Comparison of ENCODE assay signal across 13 cellular contexts in the genomic region with DNA sequence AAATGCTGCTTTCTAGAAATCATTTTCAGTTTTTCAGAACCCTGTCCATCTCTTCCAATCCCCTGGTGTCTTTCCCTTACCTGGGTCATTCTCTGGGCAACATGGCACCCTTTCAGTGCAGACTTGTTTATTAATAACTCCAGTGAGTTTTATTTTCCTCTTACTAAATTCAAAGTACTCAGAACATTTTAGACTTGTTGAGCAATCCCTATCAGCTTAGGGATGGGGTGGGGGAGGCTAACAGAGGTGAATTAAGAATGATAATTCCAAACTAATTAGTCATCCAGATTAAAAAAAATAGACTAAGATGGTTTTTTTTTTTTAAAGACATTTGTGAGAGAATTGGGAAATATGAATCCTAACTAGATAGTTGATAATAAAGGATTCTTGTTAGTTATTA. TPM values are rescaled to one million over a fixed set of nuclear protein-coding genes. Genes with fewer than 3 reads are reported as not detected.
DNase-seq lines count a peak whose midpoint lies in the region; ATAC-seq, FAIRE-seq and TF ChIP-seq lines count a peak whose summit lies in the region.
"Had no signal": no experiment of that assay in that cellular context is flagged by ENCODE, and none has a peak within 500 bp of the region (broad histone marks: within the 10 kb centered on the region; RNA-seq: fewer than 3 reads in every experiment).

No MANE protein-coding gene starts in this region.

- CTCF ChIA-PET in HCT116 (lab: Charles Lee): interaction anchor here (0.8 kb wide), 1 partner anchor 65 kb away, joined by 3 read pairs; no protein-coding TSS in a partner anchor
- CTCF ChIA-PET in activated CD8-positive, alpha-beta memory T cell treated with anti-CD3 and anti-CD28 coated beads, Interleukin-2, amount 10 ng/mL, durations not matched to agents 7 days and 5 days (lab: Charles Lee): no interaction called here

- no peak overlapping the region for H2AFZ ChIP-seq in HCT116 (ENCODE audit: low read depth, low read length, poor library complexity, severe bottlenecking)
- H2AFZ ChIP-seq in astrocyte (ENCODE audit: low read depth, low read length): no peak overlapping the region
- no peak overlapping the region for H2AFZ ChIP-seq in smooth muscle cell (ENCODE audit: low read depth)

- H3K4me3 ChIP-seq in HCT116 (replicated peaks in 1 of 2; ENCODE audit: low read depth in 1 of 2, low read length in 2 of 2) (peak overlapping the region in 1 of 2 experiments; percentile 1; a peak in 1 of 4 replicates), astrocyte (ENCODE audit: insufficient read depth, low read depth, low read length) (peak overlapping the region; percentile 9), smooth muscle cell (peak overlapping the region; percentile 22)

- H3K27me3 Mint-ChIP-seq in astrocyte (ENCODE audit: low read depth, unreplicated experiment): no peaks in the 10 kb centered on the region
- H3K27me3 Mint-ChIP-seq in activated CD8-positive, alpha-beta memory T cell treated with anti-CD3 and anti-CD28 coated beads, Interleukin-2, amount 10 ng/mL, durations not matched to agents 7 days and 5 days: peaks cover 35% of the 10 kb centered on the region

- intact Hi-C loops in HCT116 (cut with micrococcal nuclease) (no loop called here), left ventricle myocardium superior (cut with micrococcal nuclease) (no loop called here)

- RAD21 ChIA-PET in HCT116 (lab: Charles Lee; ENCODE audit: low non-redundant PET in 1 of 2, low total read pairs in 2 of 2, uncharacterized antibody in 2 of 2, unreplicated experiment in 2 of 2): no interaction called here

- H3K4me2 ChIP-seq in HCT116 (ENCODE audit: low read length): peak overlapping the region; percentile 65
- peak overlapping the region; percentile 75 for H3K4me2 ChIP-seq in astrocyte (ENCODE audit: low read length)
- H3K4me2 ChIP-seq in smooth muscle cell: peak overlapping the region; percentile 79

- no peak for DNase-seq in HCT116 (ENCODE audit: low read depth, low spot score)
- peak; percentile 70 for DNase-seq in astrocyte (ENCODE audit: low read depth)
- no peak for DNase-seq in left ventricle myocardium superior
- DNase-seq in smooth muscle cell (lab: John Stamatoyannopoulos, UW; ENCODE audit: unreplicated experiment): no peak
- no peak for DNase-seq in GM12891 (ENCODE audit: insufficient read length, low spot score)
- no peak for DNase-seq in activated CD8-positive, alpha-beta memory T cell treated with anti-CD3 and anti-CD28 coated beads, Interleukin-2, amount 10 ng/mL, durations not matched to agents 7 days and 5 days
- DNase-seq in NCI-H1436 treated with DMSO at 0.1 percent for 48 hours (lab: John Stamatoyannopoulos, UW): no peak
- DNase-seq in NCI-H2081 (lab: John Stamatoyannopoulos, UW): no peak
- DNase-seq: activated CD4-positive, alpha-beta T cell treated with anti-CD3 and anti-CD28 coated beads, Interleukin-2, amount 10 ng/mL, durations not matched to agents 7 days and 5 days; activated naive CD8-positive, alpha-beta T cell treated with anti-CD3 and anti-CD28 coated beads, Interleukin-2, amount 10 ng/mL, durations not matched to agents 7 days and 5 days; CD4-positive, alpha-beta memory T cell; SIG-M5 had no signal

- peak overlapping the region; percentile 60 for H3K4me3 Mint-ChIP-seq in astrocyte (ENCODE audit: unreplicated experiment)
- H3K4me3 Mint-ChIP-seq in activated CD8-positive, alpha-beta memory T cell treated with anti-CD3 and anti-CD28 coated beads, Interleukin-2, amount 10 ng/mL, durations not matched to agents 7 days and 5 days: no peak overlapping the region
- H3K4me3 Mint-ChIP-seq: activated CD4-positive, alpha-beta T cell treated with anti-CD3 and anti-CD28 coated beads, Interleukin-2, amount 10 ng/mL, durations not matched to agents 7 days and 5 days; activated naive CD8-positive, alpha-beta T cell treated with anti-CD3 and anti-CD28 coated beads, Interleukin-2, amount 10 ng/mL, durations not matched to agents 7 days and 5 days; CD4-positive, alpha-beta memory T cell had no signal

- no peak for TF ChIP-seq RAD21 in HCT116 (IDR thresholded peaks at IDR 0.05; ENCODE audit: low read depth)

- POLR2A ChIA-PET in HCT116 (lab: Charles Lee): interaction anchor here (0.9 to 3.7 kb wide), 2 partner anchors 10 to 15 kb away, joined by 3 to 34 read pairs; partner anchors contain the start of gene GPRC5A

- TF ChIP-seq POLR2A in HCT116 (IDR thresholded peaks at IDR 0.05; ENCODE audit: borderline replicate concordance, extremely low read depth, insufficient read depth, insufficient read length) (no peak), GM12891 (IDR thresholded peaks at IDR 0.05; ENCODE audit: low read depth, low read length) (no peak)

- TF ChIP-seq CTCF in HCT116 (IDR thresholded peaks at IDR 0.05 in 2 of 3, conservative IDR thresholded peaks at IDR 0.05 in 1 of 3; ENCODE audit: borderline replicate concordance in 1 of 3, insufficient read depth in 1 of 3, low read depth in 2 of 3, low read length in 2 of 3): no peak
- TF ChIP-seq CTCF in astrocyte (IDR thresholded peaks at IDR 0.05; ENCODE audit: insufficient read depth, low read depth, low read length): no peak
- no peak for TF ChIP-seq CTCF in smooth muscle cell (IDR thresholded peaks at IDR 0.05; ENCODE audit: borderline replicate concordance, insufficient read depth, poor library complexity, severe bottlenecking)

- H3K27me3 ChIP-seq in HCT116 (ENCODE audit: insufficient read depth, low read length) (no peaks in the 10 kb centered on the region), astrocyte (ENCODE audit: insufficient read depth, low read length) (no peaks in the 10 kb centered on the region), smooth muscle cell (ENCODE audit: low read depth) (no peaks in the 10 kb centered on the region)

- H3K27ac ChIP-seq in HCT116 (ENCODE audit: low read depth, low read length) (peak overlapping the region; percentile 65), astrocyte (ENCODE audit: low read depth, low read length) (peak overlapping the region; percentile 85), smooth muscle cell (ENCODE audit: low read depth) (peak overlapping the region; percentile 99)

- H3K9me3 Mint-ChIP-seq in astrocyte (ENCODE audit: unreplicated experiment): no peaks in the 10 kb centered on the region
- H3K9me3 Mint-ChIP-seq in activated CD8-positive, alpha-beta memory T cell treated with anti-CD3 and anti-CD28 coated beads, Interleukin-2, amount 10 ng/mL, durations not matched to agents 7 days and 5 days (ENCODE audit: low read depth): no peaks in the 10 kb centered on the region
- H3K9me3 Mint-ChIP-seq: activated CD4-positive, alpha-beta T cell treated with anti-CD3 and anti-CD28 coated beads, Interleukin-2, amount 10 ng/mL, durations not matched to agents 7 days and 5 days; activated naive CD8-positive, alpha-beta T cell treated with anti-CD3 and anti-CD28 coated beads, Interleukin-2, amount 10 ng/mL, durations not matched to agents 7 days and 5 days had no signal

- H3K4me1 ChIP-seq in HCT116 (ENCODE audit: control insufficient read depth in 1 of 2, insufficient read depth in 2 of 2, low read length in 2 of 2) (peaks cover 80 to 96% of the 10 kb centered on the region in 2 experiments), astrocyte (ENCODE audit: insufficient read depth, low read length) (peaks cover 35% of the 10 kb centered on the region), smooth muscle cell (ENCODE audit: low read depth) (peaks cover 11% of the 10 kb centered on the region)

- no peaks in the 10 kb centered on the region for H3K9me3 ChIP-seq in HCT116 (ENCODE audit: control insufficient read depth in 1 of 2, insufficient read depth in 1 of 2, low read depth in 1 of 2, low read length in 2 of 2)
- no peaks in the 10 kb centered on the region for H3K9me3 ChIP-seq in astrocyte (ENCODE audit: insufficient read depth, low read depth, low read length)
- H3K9me3 ChIP-seq in smooth muscle cell (replicated peaks; ENCODE audit: low read depth): no peaks in the 10 kb centered on the region

- H3K9me2 ChIP-seq in HCT116 (ENCODE audit: insufficient read depth): no peaks in the 10 kb centered on the region

- peaks cover 100% of the 10 kb centered on the region for H3K79me2 ChIP-seq in HCT116 (ENCODE audit: insufficient read depth, low read length)
- no peaks in the 10 kb centered on the region for H3K79me2 ChIP-seq in astrocyte (ENCODE audit: insufficient read depth, low read length)
- no peaks in the 10 kb centered on the region for H3K79me2 ChIP-seq in smooth muscle cell (ENCODE audit: low read depth)

- FAIRE-seq in astrocyte (lab: Jason Lieb, UNC) (no peak), GM12891 (lab: Jason Lieb, UNC) (no peak)

- peaks cover 28% of the 10 kb centered on the region for H3K4me1 Mint-ChIP-seq in astrocyte (ENCODE audit: low read depth, unreplicated experiment)
- H3K4me1 Mint-ChIP-seq in activated CD8-positive, alpha-beta memory T cell treated with anti-CD3 and anti-CD28 coated beads, Interleukin-2, amount 10 ng/mL, durations not matched to agents 7 days and 5 days: peaks cover 18% of the 10 kb centered on the region
- H3K4me1 Mint-ChIP-seq: CD4-positive, alpha-beta memory T cell had no signal

- no TSS peak for BruUV-seq in HCT116 (replicated peaks; lab: Mats Ljungman, UMichigan)

- peaks cover 55% of the 10 kb centered on the region for H4K20me1 ChIP-seq in HCT116 (ENCODE audit: insufficient read depth)
- no peaks in the 10 kb centered on the region for H4K20me1 ChIP-seq in astrocyte (ENCODE audit: insufficient read depth, low read length)
- H4K20me1 ChIP-seq in smooth muscle cell (ENCODE audit: low read depth): no peaks in the 10 kb centered on the region

- H3F3A ChIP-seq in smooth muscle cell (ENCODE audit: low read depth): peaks cover 15% of the 10 kb centered on the region

- H3K36me3 Mint-ChIP-seq in astrocyte (ENCODE audit: low read depth, unreplicated experiment): peaks cover 2% of the 10 kb centered on the region
- no peaks in the 10 kb centered on the region for H3K36me3 Mint-ChIP-seq in activated CD8-positive, alpha-beta memory T cell treated with anti-CD3 and anti-CD28 coated beads, Interleukin-2, amount 10 ng/mL, durations not matched to agents 7 days and 5 days
- H3K36me3 Mint-ChIP-seq: activated naive CD8-positive, alpha-beta T cell treated with anti-CD3 and anti-CD28 coated beads, Interleukin-2, amount 10 ng/mL, durations not matched to agents 7 days and 5 days; CD4-positive, alpha-beta memory T cell had no signal

- H3K36me3 ChIP-seq in HCT116 (ENCODE audit: control insufficient read depth in 1 of 2, insufficient read depth in 2 of 2, low read length in 2 of 2): peaks cover 3 to 47% of the 10 kb centered on the region in 2 experiments; a peak in 3 of 4 replicates
- no peaks in the 10 kb centered on the region for H3K36me3 ChIP-seq in astrocyte (ENCODE audit: insufficient read depth, low read length)
- H3K36me3 ChIP-seq in smooth muscle cell (ENCODE audit: low read depth): no peaks in the 10 kb centered on the region

- no peak for ATAC-seq in HCT116
- peak; percentile 61 for ATAC-seq in left ventricle myocardium superior
- no peak for ATAC-seq in activated CD8-positive, alpha-beta memory T cell treated with anti-CD3 and anti-CD28 coated beads, Interleukin-2, amount 10 ng/mL, durations not matched to agents 7 days and 5 days

- H3K9ac ChIP-seq in HCT116 (ENCODE audit: low read length) (peak overlapping the region; percentile 47), astrocyte (ENCODE audit: low read length) (peak overlapping the region; percentile 78), smooth muscle cell (ENCODE audit: low read depth) (peak overlapping the region; percentile 94)

- peak overlapping the region; percentile 85 for H3K27ac Mint-ChIP-seq in astrocyte (ENCODE audit: unreplicated experiment)
- no peak overlapping the region for H3K27ac Mint-ChIP-seq in activated CD8-positive, alpha-beta memory T cell treated with anti-CD3 and anti-CD28 coated beads, Interleukin-2, amount 10 ng/mL, durations not matched to agents 7 days and 5 days
- H3K27ac Mint-ChIP-seq: activated CD4-positive, alpha-beta T cell treated with anti-CD3 and anti-CD28 coated beads, Interleukin-2, amount 10 ng/mL, durations not matched to agents 7 days and 5 days; activated naive CD8-positive, alpha-beta T cell treated with anti-CD3 and anti-CD28 coated beads, Interleukin-2, amount 10 ng/mL, durations not matched to agents 7 days and 5 days had no signal

RNA-seq across cellular contexts. Expression of gene GPRC5A, which starts 10.7 kb away (rescaled TPM):
- total RNA-seq in HCT116 (2021; ENCODE audit: unreplicated experiment) (305 TPM), astrocyte (4.2 and 12.5 TPM in 2 replicates), left ventricle myocardium superior (1.9 TPM), smooth muscle cell (39.2 and 47.5 TPM in 2 replicates)
- 200 and 379 TPM in 2 replicates for polyA plus RNA-seq in HCT116 (2012)
- 13.6 and 79.1 TPM in 2 replicates for polyA plus RNA-seq in smooth muscle cell
- not detected for polyA plus RNA-seq in GM12891 (2012; ENCODE audit: low read depth, missing spikeins)
- not detected for total RNA-seq in activated CD8-positive, alpha-beta memory T cell treated with anti-CD3 and anti-CD28 coated beads, Interleukin-2, amount 10 ng/mL, durations not matched to agents 7 days and 5 days
- total RNA-seq: activated naive CD8-positive, alpha-beta T cell treated with anti-CD3 and anti-CD28 coated beads, Interleukin-2, amount 10 ng/mL, durations not matched to agents 7 days and 5 days; CD4-positive, alpha-beta memory T cell had no signal

RNA-seq across cellular contexts. Expression of gene GPRC5D, which starts 49.9 kb away (rescaled TPM):
- total RNA-seq in HCT116 (2021; ENCODE audit: unreplicated experiment) (not detected), astrocyte (not detected in 2 replicates), left ventricle myocardium superior (not detected), smooth muscle cell (not detected in 2 replicates)
- polyA plus RNA-seq in HCT116 (2012): 0.96 and 1.5 TPM in 2 replicates
- 0.82 TPM in 1 of 2 replicates, not detected in the other for polyA plus RNA-seq in smooth muscle cell
- not detected for polyA plus RNA-seq in GM12891 (2012; ENCODE audit: low read depth, missing spikeins)
- total RNA-seq in activated CD8-positive, alpha-beta memory T cell treated with anti-CD3 and anti-CD28 coated beads, Interleukin-2, amount 10 ng/mL, durations not matched to agents 7 days and 5 days: not detected
- total RNA-seq: activated naive CD8-positive, alpha-beta T cell treated with anti-CD3 and anti-CD28 coated beads, Interleukin-2, amount 10 ng/mL, durations not matched to agents 7 days and 5 days; CD4-positive, alpha-beta memory T cell; occipital lobe had no signal
